Comparison of ENCODE assay signal across 20 cellular contexts in genomic region chr2:46200861-46201605, GRCh38.
A peak's percentile ranks its signal among the peaks of the same experiment; 100 is the strongest.
DNase-seq lines count a peak whose midpoint lies in the region; ATAC-seq and TF ChIP-seq lines count a peak whose summit lies in the region.
"Had no signal": no experiment of that assay in that cellular context is flagged by ENCODE, and none has a peak within 500 bp of the region (broad histone marks: within the 10 kb centered on the region; RNA-seq: fewer than 3 reads in every experiment).

No MANE protein-coding gene starts in this region.

- H3K4me3 Mint-ChIP-seq in activated naive CD4-positive, alpha-beta T cell treated with anti-CD3 and anti-CD28 coated beads for 36 hours, result no peak overlapping the region
- H3K4me3 Mint-ChIP-seq in chondrocyte (ENCODE audit: unreplicated experiment), result no peak overlapping the region
- no peak overlapping the region for H3K4me3 Mint-ChIP-seq in stimulated activated effector memory CD8-positive, alpha-beta T cell treated with anti-CD3 and anti-CD28 coated beads, Interleukin-12 subunit alpha, Interleukin-12 subunit beta, amount 100 ng/mL, for 72 hours
- no peak overlapping the region for H3K4me3 Mint-ChIP-seq in CD4-positive, alpha-beta T cell
- H3K4me3 Mint-ChIP-seq: neural crest cell; stimulated activated naive CD8-positive, alpha-beta T cell treated with anti-CD3 and anti-CD28 coated beads, Interleukin-15, Interleukin-2, amounts not matched to agents 100 ng/mL and 50 ng/mL, for 24 hours had no signal

- intact Hi-C loops in activated naive CD4-positive, alpha-beta T cell treated with anti-CD3 and anti-CD28 coated beads for 36 hours (cut with micrococcal nuclease), result no loop called here
- intact Hi-C loops in CD4-positive, alpha-beta T cell (cut with DNase I, micrococcal nuclease), result no loop called here

- ATAC-seq in activated naive CD4-positive, alpha-beta T cell treated with anti-CD3 and anti-CD28 coated beads, Interleukin-2, amount 50 U/mL, for 72 hours, result no peak
- no peak for ATAC-seq in stimulated activated effector memory CD8-positive, alpha-beta T cell treated with anti-CD3 and anti-CD28 coated beads, Interleukin-12 subunit alpha, Interleukin-12 subunit beta, amount 100 ng/mL, for 72 hours
- no peak for ATAC-seq in GM19035 (IDR thresholded peaks at IDR 0.05; ENCODE audit: unreplicated experiment)
- ATAC-seq in CD4-positive, alpha-beta T cell (ENCODE audit: poor library complexity), result no peak
- no peak for ATAC-seq in GM19328 (IDR thresholded peaks at IDR 0.05; ENCODE audit: unreplicated experiment)

- H3K27ac Mint-ChIP-seq in activated naive CD4-positive, alpha-beta T cell treated with anti-CD3 and anti-CD28 coated beads, Interleukin-2, amount 50 U/mL, for 72 hours, result peak overlapping the region; percentile 36 to 84
- no peak overlapping the region for H3K27ac Mint-ChIP-seq in activated naive CD4-positive, alpha-beta T cell treated with anti-CD3 and anti-CD28 coated beads for 36 hours
- peak overlapping the region; percentile 61 for H3K27ac Mint-ChIP-seq in chondrocyte (ENCODE audit: unreplicated experiment)
- H3K27ac Mint-ChIP-seq in stimulated activated effector memory CD8-positive, alpha-beta T cell treated with anti-CD3 and anti-CD28 coated beads, Interleukin-12 subunit alpha, Interleukin-12 subunit beta, amount 100 ng/mL, for 72 hours, result peak overlapping the region; percentile 38
- H3K27ac Mint-ChIP-seq in CD4-positive, alpha-beta T cell, result no peak overlapping the region
- H3K27ac Mint-ChIP-seq: stimulated activated naive CD8-positive, alpha-beta T cell treated with anti-CD3 and anti-CD28 coated beads, Interleukin-15, Interleukin-2, amounts not matched to agents 100 ng/mL and 50 ng/mL, for 24 hours had no signal

- peaks cover 0 to 10% of the 10 kb centered on the region in 2 donors for H3K9me3 Mint-ChIP-seq in activated naive CD4-positive, alpha-beta T cell treated with anti-CD3 and anti-CD28 coated beads, Interleukin-2, amount 50 U/mL, for 72 hours
- peaks cover 3% of the 10 kb centered on the region for H3K9me3 Mint-ChIP-seq in activated naive CD4-positive, alpha-beta T cell treated with anti-CD3 and anti-CD28 coated beads for 36 hours
- peaks cover 9% of the 10 kb centered on the region for H3K9me3 Mint-ChIP-seq in chondrocyte (ENCODE audit: low read depth)
- H3K9me3 Mint-ChIP-seq in stimulated activated effector memory CD8-positive, alpha-beta T cell treated with anti-CD3 and anti-CD28 coated beads, Interleukin-12 subunit alpha, Interleukin-12 subunit beta, amount 100 ng/mL, for 72 hours, result no peaks in the 10 kb centered on the region
- H3K9me3 Mint-ChIP-seq in CD4-positive, alpha-beta T cell, result no peaks in the 10 kb centered on the region
- H3K9me3 Mint-ChIP-seq: stimulated activated naive CD8-positive, alpha-beta T cell treated with anti-CD3 and anti-CD28 coated beads, Interleukin-15, Interleukin-2, amounts not matched to agents 100 ng/mL and 50 ng/mL, for 24 hours had no signal

- H3K27ac ChIP-seq in KOPT-K1 (ENCODE audit: low read depth, low read length, poor library complexity, severe bottlenecking), result peak overlapping the region; percentile 24
- no peak overlapping the region for H3K27ac ChIP-seq in CD4-positive, alpha-beta T cell (ENCODE audit: low read depth, low read length)
- H3K27ac ChIP-seq: HL-60 had no signal

- no peaks in the 10 kb centered on the region for H3K27me3 ChIP-seq in CD4-positive, alpha-beta T cell (ENCODE audit: control insufficient read depth, insufficient read depth, low read length)

- H3K36me3 ChIP-seq in KOPT-K1 (ENCODE audit: insufficient read depth, low read length), result no peaks in the 10 kb centered on the region

- peaks cover 17% of the 10 kb centered on the region for H3K4me1 Mint-ChIP-seq in activated naive CD4-positive, alpha-beta T cell treated with anti-CD3 and anti-CD28 coated beads for 36 hours (ENCODE audit: low read depth)
- peaks cover 18% of the 10 kb centered on the region for H3K4me1 Mint-ChIP-seq in chondrocyte (ENCODE audit: low read depth)
- H3K4me1 Mint-ChIP-seq in stimulated activated effector memory CD8-positive, alpha-beta T cell treated with anti-CD3 and anti-CD28 coated beads, Interleukin-12 subunit alpha, Interleukin-12 subunit beta, amount 100 ng/mL, for 72 hours, result peaks cover 46% of the 10 kb centered on the region
- H3K4me1 Mint-ChIP-seq in CD4-positive, alpha-beta T cell (ENCODE audit: low read depth), result peaks cover 28% of the 10 kb centered on the region
- H3K4me1 Mint-ChIP-seq: neural crest cell had no signal

- DNase-seq in activated naive CD4-positive, alpha-beta T cell treated with anti-CD3 and anti-CD28 coated beads, Interleukin-2, amount 50 U/mL, for 72 hours (ENCODE audit: low spot score in 2 of 2), result no peak
- DNase-seq in activated naive CD4-positive, alpha-beta T cell treated with anti-CD3 and anti-CD28 coated beads for 36 hours, result no peak
- DNase-seq in chondrocyte (ENCODE audit: low spot score), result no peak
- DNase-seq in stimulated activated effector memory CD8-positive, alpha-beta T cell treated with anti-CD3 and anti-CD28 coated beads, Interleukin-12 subunit alpha, Interleukin-12 subunit beta, amount 100 ng/mL, for 72 hours (ENCODE audit: low spot score in 2 of 2), result no peak
- no peak for DNase-seq in CD4-positive, alpha-beta T cell
- DNase-seq: activated CD4-positive, alpha-beta T cell treated with anti-CD3 and anti-CD28 coated beads, Interleukin-2, amount 50 U/mL, for 48 hours; activated T-cell treated with anti-CD3 and anti-CD28 coated beads, Interleukin-2, amount 50 U/mL, for 48 hours; amniotic stem cell; effector memory CD4-positive, alpha-beta T cell; midbrain; NCI-H1930; NCI-H446 treated with DMSO at 0.1 percent for 48 hours; stimulated activated CD4-positive, alpha-beta T cell treated with anti-CD3 and anti-CD28 coated beads, Interleukin-15, amount 100 ng/mL, for 24 hours; SW 1271 had no signal

- TF ChIP-seq CTCF in chondrocyte (IDR thresholded peaks at IDR 0.05), result no peak
- no peak for TF ChIP-seq CTCF in CD4-positive, alpha-beta T cell (IDR thresholded peaks at IDR 0.05)

- CTCF ChIA-PET in activated naive CD4-positive, alpha-beta T cell treated with anti-CD3 and anti-CD28 coated beads for 36 hours (lab: Charles Lee), result interaction anchor here (1.0 kb wide), 1 partner anchor 162 kb away, joined by 3 read pairs; no protein-coding TSS in a partner anchor
- CTCF ChIA-PET in CD4-positive, alpha-beta T cell (lab: Charles Lee), result no interaction called here

- H3K27me3 Mint-ChIP-seq in activated naive CD4-positive, alpha-beta T cell treated with anti-CD3 and anti-CD28 coated beads for 36 hours (ENCODE audit: low read depth), result no peaks in the 10 kb centered on the region
- no peaks in the 10 kb centered on the region for H3K27me3 Mint-ChIP-seq in chondrocyte (ENCODE audit: low read depth)
- no peaks in the 10 kb centered on the region for H3K27me3 Mint-ChIP-seq in CD4-positive, alpha-beta T cell
- H3K27me3 Mint-ChIP-seq: stimulated activated naive CD8-positive, alpha-beta T cell treated with anti-CD3 and anti-CD28 coated beads, Interleukin-15, Interleukin-2, amounts not matched to agents 100 ng/mL and 50 ng/mL, for 24 hours had no signal

- no peaks in the 10 kb centered on the region for H3K36me3 Mint-ChIP-seq in activated naive CD4-positive, alpha-beta T cell treated with anti-CD3 and anti-CD28 coated beads, Interleukin-2, amount 50 U/mL, for 72 hours
- H3K36me3 Mint-ChIP-seq in activated naive CD4-positive, alpha-beta T cell treated with anti-CD3 and anti-CD28 coated beads for 36 hours (ENCODE audit: low read depth), result no peaks in the 10 kb centered on the region
- H3K36me3 Mint-ChIP-seq in chondrocyte (ENCODE audit: low read depth), result no peaks in the 10 kb centered on the region
- no peaks in the 10 kb centered on the region for H3K36me3 Mint-ChIP-seq in stimulated activated effector memory CD8-positive, alpha-beta T cell treated with anti-CD3 and anti-CD28 coated beads, Interleukin-12 subunit alpha, Interleukin-12 subunit beta, amount 100 ng/mL, for 72 hours
- no peaks in the 10 kb centered on the region for H3K36me3 Mint-ChIP-seq in CD4-positive, alpha-beta T cell (ENCODE audit: low read depth)

- H3K9me3 ChIP-seq in KOPT-K1 (ENCODE audit: insufficient read depth, low read length, poor library complexity, severe bottlenecking), result peaks cover 11% of the 10 kb centered on the region
- H3K9me3 ChIP-seq in CD4-positive, alpha-beta T cell (ENCODE audit: control insufficient read depth, low read length), result no peaks in the 10 kb centered on the region

- POLR2A ChIA-PET in CD4-positive, alpha-beta T cell (lab: Charles Lee), result no interaction called here

Comparison
In these comparisons a context has a peak if more than half of its experiments do, and no peak if none do; other contexts are left out.
1. H3K27ac Mint-ChIP-seq: peak in activated naive CD4-positive, alpha-beta T cell treated with anti-CD3 and anti-CD28 coated beads, Interleukin-2, amount 50 U/mL, for 72 hours (2 of 2), chondrocyte (single experiment) and stimulated activated effector memory CD8-positive, alpha-beta T cell treated with anti-CD3 and anti-CD28 coated beads, Interleukin-12 subunit alpha, Interleukin-12 subunit beta, amount 100 ng/mL, for 72 hours (single experiment); none in activated naive CD4-positive, alpha-beta T cell treated with anti-CD3 and anti-CD28 coated beads for 36 hours (single experiment) and CD4-positive, alpha-beta T cell (single experiment).